ENCODE assay signal across 11 cellular contexts in the genomic region with DNA sequence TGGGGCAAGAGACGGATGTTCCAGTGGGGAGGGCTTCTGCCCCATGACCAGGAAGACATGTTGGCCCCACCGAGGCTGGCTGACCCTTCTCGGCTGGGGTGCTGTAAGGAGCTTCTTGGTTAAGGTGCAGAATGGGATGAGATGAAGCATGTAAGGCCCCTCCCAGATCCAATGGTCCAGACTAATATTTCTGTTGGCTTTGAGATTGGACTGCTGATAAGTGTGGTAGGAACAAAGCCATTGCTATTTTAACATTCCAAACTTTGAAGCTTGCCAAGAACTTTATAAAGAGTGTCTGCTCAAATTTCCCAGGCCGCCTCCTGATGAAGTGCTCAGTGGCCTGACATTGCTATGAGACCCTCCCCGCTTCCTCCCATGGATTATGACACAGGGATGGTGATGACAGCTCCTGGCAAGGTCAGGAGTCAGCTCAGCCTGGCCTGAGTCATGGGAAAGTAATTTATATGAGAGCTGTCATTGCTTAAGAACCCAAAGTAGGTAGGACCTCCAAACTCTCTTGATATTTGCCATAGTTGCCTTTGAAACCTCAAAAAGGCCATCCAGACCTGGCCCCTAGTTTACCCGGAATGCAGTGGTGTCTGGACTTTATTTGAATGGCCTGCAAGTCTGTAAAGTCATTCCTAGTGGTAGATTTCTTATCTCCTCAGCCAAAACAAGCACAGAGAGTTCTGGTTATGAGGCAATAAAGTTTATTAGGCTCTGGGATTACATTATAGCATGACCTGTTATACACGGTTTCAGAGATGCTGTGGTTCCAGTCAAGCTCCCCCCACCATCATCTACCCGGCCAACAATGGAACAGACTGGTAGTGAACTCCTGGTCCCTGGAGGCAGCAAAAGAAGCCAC. TPM values are rescaled to one million over a fixed set of nuclear protein-coding genes. Genes with fewer than 3 reads are reported as not detected.
DNase-seq lines count a peak whose midpoint lies in the region; ATAC-seq, FAIRE-seq and TF ChIP-seq lines count a peak whose summit lies in the region.
"Had no signal": no experiment of that assay in that cellular context is flagged by ENCODE, and none has a peak within 500 bp of the region (broad histone marks: within the 10 kb centered on the region; RNA-seq: fewer than 3 reads in every experiment).

No MANE protein-coding gene starts in this region.

- DNase-seq in SIG-M5 treated with dmso at 0.1 percent for 504 hours (lab: John Stamatoyannopoulos, UW; ENCODE audit: unreplicated experiment) (peak; percentile 61), SIG-M5 (lab: John Stamatoyannopoulos, UW) (no peak), chondrocyte (ENCODE audit: low spot score) (no peak), right lobe of liver (no peak), urothelium cell line (ENCODE audit: low spot score) (peak; percentile 93), NCI-H526 treated with DMSO at 0.1 percent for 48 hours (lab: John Stamatoyannopoulos, UW) (no peak)
- DNase-seq: AML-193, hypothalamus had no signal

- peak; percentile 27 for FAIRE-seq in urothelium cell line (lab: Jason Lieb, UNC)
- FAIRE-seq: H1 had no signal

- WGBS in right lobe of liver (ENCODE audit: insufficient coverage, low coverage, low lambda C conversion rate, missing lambda C conversion rate): 64% methylated on average over 3 of the region's 8 CpGs

- no peaks in the 10 kb centered on the region for H3K27me3 Mint-ChIP-seq in chondrocyte (ENCODE audit: low read depth)

- intact Hi-C loops in right lobe of liver (cut with DNase I): no loop called here

- H3K27me3 ChIP-seq in right lobe of liver: no peaks in the 10 kb centered on the region

- no peaks in the 10 kb centered on the region for H3K9me3 Mint-ChIP-seq in chondrocyte (ENCODE audit: low read depth)

- peaks cover 0 to 12% (median 0%) of the 10 kb centered on the region in 4 donors for H3K4me1 ChIP-seq in right lobe of liver

- no peak overlapping the region for H3K4me3 Mint-ChIP-seq in chondrocyte (ENCODE audit: unreplicated experiment)

- peak overlapping the region; percentile 91 for H3K27ac Mint-ChIP-seq in chondrocyte (ENCODE audit: unreplicated experiment)

- H3K4me1 Mint-ChIP-seq in chondrocyte (ENCODE audit: low read depth): peaks cover 35% of the 10 kb centered on the region

- no peak overlapping the region for H3K4me3 ChIP-seq in right lobe of liver

- no peak for TF ChIP-seq POLR2A in right lobe of liver (IDR thresholded peaks at IDR 0.05)

- no peak overlapping the region for H3K27ac ChIP-seq in right lobe of liver

- peak in 3 of 4 donors; percentile 51 to 75 (median 60) for ATAC-seq in right lobe of liver
- no peak for ATAC-seq in GM18861 (IDR thresholded peaks at IDR 0.05; ENCODE audit: unreplicated experiment)
- no peak for ATAC-seq in HG02678 (IDR thresholded peaks at IDR 0.05; ENCODE audit: unreplicated experiment)

- H3K36me3 ChIP-seq in right lobe of liver: no peaks in the 10 kb centered on the region

- H3K9me3 ChIP-seq in right lobe of liver: no peaks in the 10 kb centered on the region

- no peaks in the 10 kb centered on the region for H3K36me3 Mint-ChIP-seq in chondrocyte (ENCODE audit: low read depth)

- TF ChIP-seq CTCF in chondrocyte (IDR thresholded peaks at IDR 0.05): no peak
- TF ChIP-seq CTCF in right lobe of liver (IDR thresholded peaks at IDR 0.05): no peak

RNA-seq across cellular contexts. Expression of a gene that starts 55.2 kb away (rescaled TPM):
- total RNA-seq in chondrocyte: 7.1 to 22.3 TPM (median 17.7 TPM) in 3 replicates
- total RNA-seq in right lobe of liver: 100 to 1,000 TPM; 135 to 940 (median 474) TPM

Comparison
In these comparisons a context has a peak if more than half of its experiments do, and no peak if none do; other contexts are left out.
1. DNase-seq: peak in SIG-M5 treated with dmso at 0.1 percent for 504 hours (single experiment) and urothelium cell line (single experiment); none in SIG-M5 (single experiment), chondrocyte (single experiment), right lobe of liver (0 of 3) and NCI-H526 treated with DMSO at 0.1 percent for 48 hours (single experiment).
2. ATAC-seq: peak in right lobe of liver (3 of 4); none in GM18861 (single experiment) and HG02678 (single experiment).